13 cellular contexts compared by ENCODE assay signal in the genomic region with DNA sequence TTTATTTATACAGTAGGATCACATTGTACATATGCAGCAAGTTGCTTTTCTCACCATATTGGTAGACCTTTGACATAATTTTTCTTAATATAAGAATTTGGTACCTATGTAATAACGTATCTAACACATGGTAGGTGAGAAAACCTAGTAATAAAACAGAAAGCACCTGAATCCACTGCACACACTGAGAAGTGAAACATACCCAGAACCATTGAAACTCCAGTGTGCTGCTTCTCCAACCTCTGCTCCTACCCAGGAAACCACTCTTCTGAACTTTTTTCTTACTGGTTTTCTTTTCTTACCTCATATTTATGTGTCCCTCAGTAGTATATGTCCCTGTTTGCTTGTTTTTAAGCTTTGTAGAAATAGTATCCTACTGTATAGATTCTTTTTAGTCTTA.
DNase-seq lines count a peak whose midpoint lies in the region; ATAC-seq, FAIRE-seq and TF ChIP-seq lines count a peak whose summit lies in the region.
"Had no signal": no experiment of that assay in that cellular context is flagged by ENCODE, and none has a peak within 500 bp of the region (broad histone marks: within the 10 kb centered on the region; RNA-seq: fewer than 3 reads in every experiment).

No MANE protein-coding gene starts in this region.

- H3K36me3 ChIP-seq in skeletal muscle tissue (ENCODE audit: control insufficient read depth in 3 of 3, insufficient read depth in 3 of 3, low read length in 3 of 3) (no peaks in the 10 kb centered on the region), vagina (no peaks in the 10 kb centered on the region), pancreas (no peaks in the 10 kb centered on the region)
- H3K36me3 ChIP-seq: cardiac muscle cell had no signal

- no peak for TF ChIP-seq POLR2A in vagina (IDR thresholded peaks at IDR 0.05)

- H3K4me3 ChIP-seq in skeletal muscle tissue (ENCODE audit: low read length in 3 of 3) (no peak overlapping the region), vagina (no peak overlapping the region), pancreas (no peak overlapping the region)
- H3K4me3 ChIP-seq: cardiac muscle cell had no signal

- no peaks in the 10 kb centered on the region for H3K27me3 ChIP-seq in skeletal muscle tissue (ENCODE audit: control insufficient read depth in 3 of 3, insufficient read depth in 3 of 3, low read length in 3 of 3)
- no peaks in the 10 kb centered on the region for H3K27me3 ChIP-seq in vagina
- no peaks in the 10 kb centered on the region for H3K27me3 ChIP-seq in pancreas
- H3K27me3 ChIP-seq: cardiac muscle cell had no signal

- no peaks in the 10 kb centered on the region for H3K9me3 ChIP-seq in skeletal muscle tissue (ENCODE audit: control insufficient read depth in 3 of 3, low read length in 3 of 3)
- H3K9me3 ChIP-seq in vagina = no peaks in the 10 kb centered on the region
- no peaks in the 10 kb centered on the region for H3K9me3 ChIP-seq in pancreas

- no peak overlapping the region for H3K9ac ChIP-seq in skeletal muscle tissue (ENCODE audit: low read depth in 1 of 3, low read length in 3 of 3)

- FAIRE-seq in pancreas (lab: Jason Lieb, UNC) = no peak

- intact Hi-C loops in vagina (cut with DNase I) (no loop called here), pancreas (cut with DNase I) (no loop called here)

- WGBS in pancreas, 2 donors = 95 to 97% methylated on average over 1 of the region's 1 CpG

- peak overlapping the region; percentile 9 for H3K27ac ChIP-seq in skeletal muscle tissue (ENCODE audit: low read depth, low read length)
- H3K27ac ChIP-seq in vagina = no peak overlapping the region
- H3K27ac ChIP-seq in pancreas = no peak overlapping the region
- H3K27ac ChIP-seq: cardiac muscle cell had no signal

- ATAC-seq in GM19035 (IDR thresholded peaks at IDR 0.05; ENCODE audit: unreplicated experiment) (peak; percentile 61), GM21619 (IDR thresholded peaks at IDR 0.05; ENCODE audit: unreplicated experiment) (peak; percentile 79), HG03045 (IDR thresholded peaks at IDR 0.05; ENCODE audit: unreplicated experiment) (peak; percentile 84), pancreas (no peak)
- ATAC-seq: HCT116, WTC11 had no signal

- TF ChIP-seq CTCF in vagina (IDR thresholded peaks at IDR 0.05) (no peak), pancreas (IDR thresholded peaks at IDR 0.05) (no peak)

- DNase-seq in vagina (ENCODE audit: extremely low spot score in 2 of 2) (no peak), pancreas (no peak), NCI-H510A (lab: John Stamatoyannopoulos, UW) (no peak)
- DNase-seq: NCI-H345, nucleus accumbens, OCI-M1 had no signal

- H3K4me1 ChIP-seq in skeletal muscle tissue (ENCODE audit: control insufficient read depth in 3 of 3, insufficient read depth in 3 of 3, low read length in 3 of 3) = peaks cover 5 to 36% (median 6%) of the 10 kb centered on the region in 3 donors
- H3K4me1 ChIP-seq in vagina = peaks cover 19% of the 10 kb centered on the region
- H3K4me1 ChIP-seq in pancreas = peaks cover 9 to 11% (median 10%) of the 10 kb centered on the region in 3 donors

Comparison
In these comparisons a context has a peak if more than half of its experiments do, and no peak if none do; other contexts are left out.
1. ATAC-seq: peak in GM19035 (single experiment), GM21619 (single experiment) and HG03045 (single experiment); none in pancreas (0 of 4).